ENCODE assay signal across 18 cellular contexts in the genomic region with DNA sequence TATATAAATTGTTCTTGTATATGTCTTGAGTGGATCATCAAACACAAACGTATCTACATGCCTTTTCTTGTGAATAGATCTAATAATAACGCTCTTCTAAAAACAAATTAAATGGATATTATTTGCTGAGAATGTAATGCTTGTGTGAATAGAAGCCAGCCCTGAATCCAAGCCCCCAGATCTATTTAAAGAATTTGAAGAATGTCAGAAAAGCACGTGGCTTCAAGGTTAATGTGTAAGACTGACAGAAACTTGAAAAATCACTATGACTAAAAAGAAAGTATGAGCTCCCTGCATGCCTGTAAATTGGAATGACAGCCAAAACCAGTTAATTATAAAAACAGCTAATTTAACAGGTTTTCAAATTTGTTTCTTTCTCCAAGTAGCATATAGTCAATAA. TPM values are rescaled to one million over a fixed set of nuclear protein-coding genes. Genes with fewer than 3 reads are reported as not detected.
A peak's percentile ranks its signal among the peaks of the same experiment; 100 is the strongest.
DNase-seq lines count a peak whose midpoint lies in the region; ATAC-seq and TF ChIP-seq lines count a peak whose summit lies in the region.
"Had no signal": no experiment of that assay in that cellular context is flagged by ENCODE, and none has a peak within 500 bp of the region (broad histone marks: within the 10 kb centered on the region; RNA-seq: fewer than 3 reads in every experiment).

No MANE protein-coding gene starts in this region.

- H3K4me3 Mint-ChIP-seq in activated CD4-positive, alpha-beta T cell treated with anti-CD3 and anti-CD28 coated beads for 36 hours: no peak overlapping the region
- H3K4me3 Mint-ChIP-seq: activated naive CD8-positive, alpha-beta T cell; CD4-positive, alpha-beta T cell; memory B cell had no signal

- POLR2A ChIA-PET in SK-N-SH (lab: Yijun Ruan, JAX): no interaction called here
- POLR2A ChIA-PET in activated CD4-positive, alpha-beta T cell treated with anti-CD3 and anti-CD28 coated beads for 36 hours (lab: Charles Lee): no interaction called here

- DNase-seq in SK-N-SH: no peak
- peak; percentile 31 for DNase-seq in brain microvascular endothelial cell
- DNase-seq in left kidney (ENCODE audit: low read depth, low spot score): peak; percentile 63
- no peak for DNase-seq in NCI-H1048 (lab: John Stamatoyannopoulos, UW)
- no peak for DNase-seq in pons (ENCODE audit: low spot score)
- no peak for DNase-seq in activated CD4-positive, alpha-beta T cell treated with anti-CD3 and anti-CD28 coated beads for 36 hours
- DNase-seq: activated CD4-positive, alpha-beta T cell treated with anti-CD3 and anti-CD28 coated beads for 48 hours; CD4-positive, alpha-beta T cell; NCI-H1694; NCI-H446 treated with DMSO at 0.1 percent for 48 hours had no signal

- H3K4me1 ChIP-seq in SK-N-SH (ENCODE audit: control insufficient read depth in 1 of 2, insufficient read depth in 2 of 2, low read depth in 1 of 2, low read length in 1 of 2): peaks cover 0 to 8% of the 10 kb centered on the region in 2 experiments; a peak in 2 of 4 replicates

- CTCF ChIA-PET in SK-N-SH (lab: Yijun Ruan, JAX): interaction anchor here (1.0 to 1.6 kb wide), 3 partner anchors 16 to 174 kb away, joined by 3 to 5 read pairs (median 4); no protein-coding TSS in a partner anchor
- CTCF ChIA-PET in activated CD4-positive, alpha-beta T cell treated with anti-CD3 and anti-CD28 coated beads for 36 hours (lab: Charles Lee): no interaction called here

- no peaks in the 10 kb centered on the region for H3F3A ChIP-seq in SK-N-SH (replicated peaks; ENCODE audit: insufficient read depth)

- no peak for TF ChIP-seq EP300 in SK-N-SH (IDR thresholded peaks at IDR 0.05; ENCODE audit: borderline replicate concordance in 1 of 2, low read depth in 1 of 2, low read length in 1 of 2)

- no peak overlapping the region for H3K9ac ChIP-seq in SK-N-SH

- no peak for TF ChIP-seq RAD21 in SK-N-SH (IDR thresholded peaks at IDR 0.05; ENCODE audit: low read length)

- no peaks in the 10 kb centered on the region for H3K9me3 Mint-ChIP-seq in activated CD4-positive, alpha-beta T cell treated with anti-CD3 and anti-CD28 coated beads for 36 hours (ENCODE audit: low read depth)
- H3K9me3 Mint-ChIP-seq: CD4-positive, alpha-beta T cell; memory B cell had no signal

- H3K79me2 ChIP-seq in SK-N-SH (ENCODE audit: insufficient read depth): no peaks in the 10 kb centered on the region

- no peak overlapping the region for H2AFZ ChIP-seq in SK-N-SH (ENCODE audit: low read depth)

- no peaks in the 10 kb centered on the region for H3K4me1 Mint-ChIP-seq in activated CD4-positive, alpha-beta T cell treated with anti-CD3 and anti-CD28 coated beads for 36 hours
- H3K4me1 Mint-ChIP-seq: memory B cell had no signal

- no peaks in the 10 kb centered on the region for H3K36me3 Mint-ChIP-seq in activated CD4-positive, alpha-beta T cell treated with anti-CD3 and anti-CD28 coated beads for 36 hours (ENCODE audit: low read depth)
- H3K36me3 Mint-ChIP-seq: activated naive CD8-positive, alpha-beta T cell; memory B cell had no signal

- H3K27ac ChIP-seq in SK-N-SH (ENCODE audit: low read depth in 2 of 2, low read length in 1 of 2) (no peak overlapping the region), brain microvascular endothelial cell (no peak overlapping the region)
- H3K27ac ChIP-seq: 22Rv1, neutrophil, skin epidermis, thoracic aorta had no signal

- no peaks in the 10 kb centered on the region for H3K27me3 Mint-ChIP-seq in activated CD4-positive, alpha-beta T cell treated with anti-CD3 and anti-CD28 coated beads for 36 hours
- H3K27me3 Mint-ChIP-seq: CD4-positive, alpha-beta T cell; memory B cell had no signal

- WGBS in SK-N-SH (ENCODE audit: low lambda C conversion rate): 49% methylated on average over 3 of the region's 3 CpGs

- no peaks in the 10 kb centered on the region for H3K36me3 ChIP-seq in SK-N-SH (replicated peaks in 1 of 2; ENCODE audit: control insufficient read depth in 1 of 2, insufficient read depth in 2 of 2, low read length in 1 of 2)
- no peaks in the 10 kb centered on the region for H3K36me3 ChIP-seq in brain microvascular endothelial cell (replicated peaks)
- H3K36me3 ChIP-seq: neutrophil, thoracic aorta had no signal

- no peak overlapping the region for H3K27ac Mint-ChIP-seq in activated CD4-positive, alpha-beta T cell treated with anti-CD3 and anti-CD28 coated beads for 36 hours
- H3K27ac Mint-ChIP-seq: activated naive CD8-positive, alpha-beta T cell; CD4-positive, alpha-beta T cell; memory B cell had no signal

- no peaks in the 10 kb centered on the region for H4K20me1 ChIP-seq in SK-N-SH (ENCODE audit: insufficient read depth)

- H3K4me3 ChIP-seq in SK-N-SH (ENCODE audit: low read depth in 2 of 2, low read length in 1 of 2): no peak overlapping the region
- H3K4me3 ChIP-seq in brain microvascular endothelial cell (ENCODE audit: low read depth, low read length): no peak overlapping the region
- H3K4me3 ChIP-seq: skin epidermis, thoracic aorta had no signal

- no peaks in the 10 kb centered on the region for H3K27me3 ChIP-seq in SK-N-SH (ENCODE audit: insufficient read depth)
- no peaks in the 10 kb centered on the region for H3K27me3 ChIP-seq in brain microvascular endothelial cell (replicated peaks)
- H3K27me3 ChIP-seq: neutrophil had no signal

- H3K9me3 ChIP-seq in SK-N-SH: no peaks in the 10 kb centered on the region
- H3K9me3 ChIP-seq: neutrophil, thoracic aorta had no signal

- intact Hi-C loops in activated CD4-positive, alpha-beta T cell treated with anti-CD3 and anti-CD28 coated beads for 36 hours (cut with DNase I, micrococcal nuclease): no loop called here

- ATAC-seq in SK-N-SH treated with all-trans-retinoic acid at 6 μM for 48 hours: peak; percentile 54; the same call in 2 of the 3 replicates
- ATAC-seq in HG03196 (IDR thresholded peaks at IDR 0.05; ENCODE audit: unreplicated experiment): no peak
- ATAC-seq in activated CD4-positive, alpha-beta T cell treated with anti-CD3 and anti-CD28 coated beads for 36 hours: no peak

- in situ Hi-C loops in brain microvascular endothelial cell (cut with HindIII; ENCODE audit: low pct_ligation_motif_present, low sequenced_read_pairs): no loop called here

- TF ChIP-seq CTCF in SK-N-SH (IDR thresholded peaks at IDR 0.05) (no peak), brain microvascular endothelial cell (IDR thresholded peaks at IDR 0.05; ENCODE audit: low read depth, low read length, missing control alignments) (no peak)

- H3K4me2 ChIP-seq in SK-N-SH: no peak overlapping the region

- no peaks in the 10 kb centered on the region for H3K9me2 ChIP-seq in SK-N-SH

TF ChIP-seq in SK-N-SH treated with all-trans-retinoic acid at 6 μM for 48 hours, 23 proteins besides CTCF, POLR2A, EP300 and RAD21 (continues in another document):
- TF ChIP-seq SNAI2 (CRISPR knock-in tag; IDR thresholded peaks at IDR 0.05): no peak
- TF ChIP-seq ISL1 (CRISPR knock-in tag; IDR thresholded peaks at IDR 0.05): no peak
- TF ChIP-seq ZFP30 (CRISPR knock-in tag; IDR thresholded peaks at IDR 0.05): no peak
- TF ChIP-seq, protein P1, sequence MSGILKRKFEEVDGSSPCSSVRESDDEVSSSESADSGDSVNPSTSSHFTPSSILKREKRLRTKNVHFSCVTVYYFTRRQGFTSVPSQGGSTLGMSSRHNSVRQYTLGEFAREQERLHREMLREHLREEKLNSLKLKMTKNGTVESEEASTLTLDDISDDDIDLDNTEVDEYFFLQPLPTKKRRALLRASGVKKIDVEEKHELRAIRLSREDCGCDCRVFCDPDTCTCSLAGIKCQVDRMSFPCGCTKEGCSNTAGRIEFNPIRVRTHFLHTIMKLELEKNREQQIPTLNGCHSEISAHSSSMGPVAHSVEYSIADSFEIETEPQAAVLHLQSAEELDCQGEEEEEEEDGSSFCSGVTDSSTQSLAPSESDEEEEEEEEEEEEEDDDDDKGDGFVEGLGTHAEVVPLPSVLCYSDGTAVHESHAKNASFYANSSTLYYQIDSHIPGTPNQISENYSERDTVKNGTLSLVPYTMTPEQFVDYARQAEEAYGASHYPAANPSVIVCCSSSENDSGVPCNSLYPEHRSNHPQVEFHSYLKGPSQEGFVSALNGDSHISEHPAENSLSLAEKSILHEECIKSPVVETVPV (CRISPR knock-in tag; IDR thresholded peaks at IDR 0.05): no peak
- no peak for TF ChIP-seq ZC3H10 (CRISPR knock-in tag; IDR thresholded peaks at IDR 0.05)
- TF ChIP-seq ZFP3 (CRISPR knock-in tag; IDR thresholded peaks at IDR 0.05): no peak
- TF ChIP-seq ZNF8 (CRISPR knock-in tag; IDR thresholded peaks at IDR 0.05): no peak

TF ChIP-seq in SK-N-SH, 30 proteins besides CTCF, POLR2A, EP300 and RAD21:
- no peak for TF ChIP-seq RFX5 (IDR thresholded peaks at IDR 0.05; ENCODE audit: low read length)
- no peak for TF ChIP-seq JUND (IDR thresholded peaks at IDR 0.05)
- no peak for TF ChIP-seq POLR2AphosphoS5 (IDR thresholded peaks at IDR 0.05; ENCODE audit: low read depth, low read length)
- no peak for TF ChIP-seq FOXM1 (IDR thresholded peaks at IDR 0.05; ENCODE audit: low read depth)
- TF ChIP-seq ELF1 (IDR thresholded peaks at IDR 0.05): no peak
- TF ChIP-seq, protein P2, sequence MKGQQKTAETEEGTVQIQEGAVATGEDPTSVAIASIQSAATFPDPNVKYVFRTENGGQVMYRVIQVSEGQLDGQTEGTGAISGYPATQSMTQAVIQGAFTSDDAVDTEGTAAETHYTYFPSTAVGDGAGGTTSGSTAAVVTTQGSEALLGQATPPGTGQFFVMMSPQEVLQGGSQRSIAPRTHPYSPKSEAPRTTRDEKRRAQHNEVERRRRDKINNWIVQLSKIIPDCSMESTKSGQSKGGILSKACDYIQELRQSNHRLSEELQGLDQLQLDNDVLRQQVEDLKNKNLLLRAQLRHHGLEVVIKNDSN (IDR thresholded peaks at IDR 0.05; ENCODE audit: borderline replicate concordance, low read depth): no peak
- TF ChIP-seq, protein P3, sequence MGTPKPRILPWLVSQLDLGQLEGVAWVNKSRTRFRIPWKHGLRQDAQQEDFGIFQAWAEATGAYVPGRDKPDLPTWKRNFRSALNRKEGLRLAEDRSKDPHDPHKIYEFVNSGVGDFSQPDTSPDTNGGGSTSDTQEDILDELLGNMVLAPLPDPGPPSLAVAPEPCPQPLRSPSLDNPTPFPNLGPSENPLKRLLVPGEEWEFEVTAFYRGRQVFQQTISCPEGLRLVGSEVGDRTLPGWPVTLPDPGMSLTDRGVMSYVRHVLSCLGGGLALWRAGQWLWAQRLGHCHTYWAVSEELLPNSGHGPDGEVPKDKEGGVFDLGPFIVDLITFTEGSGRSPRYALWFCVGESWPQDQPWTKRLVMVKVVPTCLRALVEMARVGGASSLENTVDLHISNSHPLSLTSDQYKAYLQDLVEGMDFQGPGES (IDR thresholded peaks at IDR 0.05; ENCODE audit: low read depth, low read length): no peak

RNA-seq across cellular contexts. Expression of a gene that starts 43.2 kb away (rescaled TPM):
- 0.44 and 0.67 TPM in 2 replicates for polyA plus RNA-seq in SK-N-SH (2012; rRNA removed)
- 1.0 and 1.2 TPM in 2 replicates for polyA plus RNA-seq in SK-N-SH (2012; cell fraction: cytosol; rRNA removed)
- polyA plus RNA-seq in SK-N-SH (2012; cell fraction: nucleus; rRNA removed): 0.33 and 0.35 TPM in 2 replicates
- total RNA-seq in activated CD4-positive, alpha-beta T cell treated with anti-CD3 and anti-CD28 coated beads for 36 hours: under 1 TPM in 1 of 2 experiments, not detected in 1; 0.21 TPM
- total RNA-seq: CD4-positive, alpha-beta T cell had no signal

Comparison
In these comparisons a context has a peak if more than half of its experiments do, and no peak if none do; other contexts are left out.
1. DNase-seq: peak in brain microvascular endothelial cell (single experiment) and left kidney (single experiment); none in SK-N-SH (single experiment), NCI-H1048 (single experiment), pons (single experiment) and activated CD4-positive, alpha-beta T cell treated with anti-CD3 and anti-CD28 coated beads for 36 hours (single experiment).